In genomic region chr1:27402349-27402754, GRCh38 we compare ENCODE assay signal across 9 cellular contexts. TPM values are rescaled to one million over a fixed set of nuclear protein-coding genes. Genes with fewer than 3 reads are reported as not detected.
A peak's percentile ranks its signal among the peaks of the same experiment; 100 is the strongest.
DNase-seq lines count a peak whose midpoint lies in the region; ATAC-seq and TF ChIP-seq lines count a peak whose summit lies in the region.
"Had no signal": no experiment of that assay in that cellular context is flagged by ENCODE, and none has a peak within 500 bp of the region (broad histone marks: within the 10 kb centered on the region; RNA-seq: fewer than 3 reads in every experiment).

No MANE protein-coding gene starts in this region.

- no peak overlapping the region for H3K4me3 ChIP-seq in naive thymus-derived CD4-positive, alpha-beta T cell (ENCODE audit: low read length)

- H3K27me3 ChIP-seq in naive thymus-derived CD4-positive, alpha-beta T cell (ENCODE audit: control insufficient read depth in 2 of 2, insufficient read depth in 2 of 2, low read length in 2 of 2): no peaks in the 10 kb centered on the region

- peaks cover 10 to 40% (median 33%) of the 10 kb centered on the region in 7 donors for H3K4me1 Mint-ChIP-seq in naive thymus-derived CD4-positive, alpha-beta T cell

- intact Hi-C loops in naive thymus-derived CD4-positive, alpha-beta T cell (cut with micrococcal nuclease): loop anchor here in 1 of 2 donors (1.0 kb wide), 1 partner anchor 261 kb away; no protein-coding TSS in a partner anchor

- H3K27me3 Mint-ChIP-seq in naive thymus-derived CD4-positive, alpha-beta T cell: no peaks in the 10 kb centered on the region
- H3K27me3 Mint-ChIP-seq: central memory CD8-positive, alpha-beta T cell had no signal

- ATAC-seq in naive thymus-derived CD4-positive, alpha-beta T cell: peak; percentile 44
- ATAC-seq in HG03135 (IDR thresholded peaks at IDR 0.05; ENCODE audit: unreplicated experiment): no peak

- POLR2A ChIA-PET in RWPE1 (lab: Yijun Ruan, JAX; ENCODE audit: low non-redundant PET): no interaction called here
- POLR2A ChIA-PET in naive thymus-derived CD4-positive, alpha-beta T cell (lab: Charles Lee): interaction anchor here (0.5 to 1.7 kb wide), 8 partner anchors 13 to 259 kb away, joined by 3 to 9 read pairs (median 4); partner anchors contain the start of gene AHDC1

- no peak overlapping the region for H3K4me3 Mint-ChIP-seq in naive thymus-derived CD4-positive, alpha-beta T cell
- H3K4me3 Mint-ChIP-seq: central memory CD8-positive, alpha-beta T cell had no signal

- CTCF ChIA-PET in RWPE1 (lab: Yijun Ruan, JAX): no interaction called here
- CTCF ChIA-PET in naive thymus-derived CD4-positive, alpha-beta T cell (lab: Charles Lee): interaction anchor here (0.6 to 3.3 kb wide), 20 partner anchors 7 to 505 kb away, joined by 3 to 23 read pairs (median 4); partner anchors contain the start of genes AHDC1 and WASF2

- H3K9me3 Mint-ChIP-seq in naive thymus-derived CD4-positive, alpha-beta T cell: no peaks in the 10 kb centered on the region
- H3K9me3 Mint-ChIP-seq: central memory CD8-positive, alpha-beta T cell had no signal

- peak overlapping the region in 7 of 9 donors; percentile 36 to 95 (median 87) for H3K27ac Mint-ChIP-seq in naive thymus-derived CD4-positive, alpha-beta T cell

- TF ChIP-seq CTCF in RWPE1 (conservative IDR thresholded peaks at IDR 0.05; ENCODE audit: low read depth): peak; percentile 20; the same call in 1 of the 2 replicates

- peak; percentile 16 for DNase-seq in activated CD4-positive, alpha-beta T cell treated with anti-CD3 and anti-CD28 coated beads, Interleukin-2, amount 50 U/mL, for 1 hour
- no peak for DNase-seq in activated CD4-positive, alpha-beta T cell treated with anti-CD3 and anti-CD28 coated beads for 1 hour
- DNase-seq in RWPE1 (ENCODE audit: low spot score): no peak
- DNase-seq in fibroblast of gingiva (ENCODE audit: low read depth): peak; percentile 79
- DNase-seq in naive thymus-derived CD4-positive, alpha-beta T cell: no peak
- DNase-seq in NCI-H187 treated with DMSO at 0.1 percent for 48 hours (lab: John Stamatoyannopoulos, UW): no peak
- no peak for DNase-seq in NCI-H1694 treated with DMSO at 0.1 percent for 48 hours (lab: John Stamatoyannopoulos, UW)

- peaks cover 0 to 5% (median 2%) of the 10 kb centered on the region in 5 donors for H3K36me3 Mint-ChIP-seq in naive thymus-derived CD4-positive, alpha-beta T cell

- peaks cover 0 to 17% (median 0%) of the 10 kb centered on the region in 3 experiments for H3K36me3 ChIP-seq in naive thymus-derived CD4-positive, alpha-beta T cell (ENCODE audit: control insufficient read depth in 2 of 3, insufficient read depth in 3 of 3, low read length in 3 of 3)

- H3K4me1 ChIP-seq in naive thymus-derived CD4-positive, alpha-beta T cell (ENCODE audit: control insufficient read depth in 2 of 2, insufficient read depth in 2 of 2, low read length in 2 of 2): peaks cover 0 to 17% of the 10 kb centered on the region in 2 donors

- peak overlapping the region; percentile 68 for H3K27ac ChIP-seq in RWPE1
- peak overlapping the region; percentile 48 for H3K27ac ChIP-seq in naive thymus-derived CD4-positive, alpha-beta T cell (ENCODE audit: low read depth, low read length)

- H3K9me3 ChIP-seq in naive thymus-derived CD4-positive, alpha-beta T cell (ENCODE audit: control insufficient read depth in 2 of 3, low read length in 3 of 3): no peaks in the 10 kb centered on the region

RNA-seq across cellular contexts. Expression of gene GPR3, which starts 9.9 kb away (rescaled TPM):
- total RNA-seq in naive thymus-derived CD4-positive, alpha-beta T cell: under 1 TPM in 3 of 5 experiments, not detected in 2; 0.24 to 0.93 (median 0.45) TPM
- polyA plus RNA-seq in naive thymus-derived CD4-positive, alpha-beta T cell: under 1 TPM; 0.09 to 0.13 TPM

RNA-seq across cellular contexts. Expression of gene CD164L2, which starts 19.2 kb away (rescaled TPM):
- total RNA-seq in naive thymus-derived CD4-positive, alpha-beta T cell: under 1 TPM in 1 of 5 experiments, not detected in 4; 0.24 TPM
- not detected for polyA plus RNA-seq in naive thymus-derived CD4-positive, alpha-beta T cell

RNA-seq across cellular contexts. Expression of gene FCN3, which starts 27.7 kb away (rescaled TPM):
- not detected for total RNA-seq in naive thymus-derived CD4-positive, alpha-beta T cell
- polyA plus RNA-seq in naive thymus-derived CD4-positive, alpha-beta T cell: not detected

RNA-seq across cellular contexts. Expression of gene MAP3K6, which starts 35.6 kb away (rescaled TPM):
- 10 to 100 TPM; 13.0 to 17.0 (median 15.2) TPM for total RNA-seq in naive thymus-derived CD4-positive, alpha-beta T cell
- polyA plus RNA-seq in naive thymus-derived CD4-positive, alpha-beta T cell: 1 to 10 TPM; 5.9 to 6.6 TPM

Comparison
In these comparisons a context has a peak if more than half of its experiments do, and no peak if none do; other contexts are left out.
1. DNase-seq: peak in activated CD4-positive, alpha-beta T cell treated with anti-CD3 and anti-CD28 coated beads, Interleukin-2, amount 50 U/mL, for 1 hour (single experiment) and fibroblast of gingiva (single experiment); none in activated CD4-positive, alpha-beta T cell treated with anti-CD3 and anti-CD28 coated beads for 1 hour (single experiment), RWPE1 (single experiment), naive thymus-derived CD4-positive, alpha-beta T cell (0 of 9), NCI-H187 treated with DMSO at 0.1 percent for 48 hours (single experiment) and NCI-H1694 treated with DMSO at 0.1 percent for 48 hours (single experiment).